ENCODE assay signal across 17 cellular contexts in the genomic region with DNA sequence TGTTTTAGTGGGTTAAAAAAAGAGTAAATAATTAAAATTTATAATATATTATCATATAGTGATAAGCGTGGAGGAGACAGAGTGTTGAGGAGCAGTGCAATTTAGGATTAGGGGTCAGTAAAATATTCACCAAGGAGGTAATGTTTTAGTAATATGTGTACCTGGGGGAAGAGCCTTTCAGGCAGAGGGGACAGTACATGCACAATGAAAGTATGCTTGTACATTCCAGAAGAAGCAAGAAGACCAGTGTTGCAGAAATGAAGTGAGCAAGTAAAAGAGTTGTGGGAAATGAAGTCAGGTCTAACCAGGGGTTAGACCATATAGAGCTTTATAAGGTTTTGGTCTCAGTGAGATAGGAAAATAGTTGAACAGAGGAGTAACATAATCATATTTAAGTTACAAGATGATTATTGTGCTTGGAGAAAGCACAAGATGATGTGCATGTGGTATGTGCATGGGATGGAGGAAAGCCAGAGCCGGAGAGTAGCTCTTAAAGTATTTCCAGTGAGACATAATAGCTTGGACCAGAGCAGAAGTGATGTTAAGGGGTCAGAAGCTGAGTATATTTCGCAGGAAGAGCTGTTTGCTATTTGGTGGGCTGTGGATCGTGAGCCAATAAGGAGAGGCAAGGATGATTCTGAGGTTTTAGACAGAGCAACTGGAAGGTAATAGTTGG.
"Had no signal": no experiment of that assay in that cellular context is flagged by ENCODE, and none has a peak within 500 bp of the region (broad histone marks: within the 10 kb centered on the region; RNA-seq: fewer than 3 reads in every experiment).

No MANE protein-coding gene starts in this region.

- ATAC-seq: activated CD8-positive, alpha-beta T cell treated with anti-CD3 and anti-CD28 coated beads for 36 hours; activated naive CD8-positive, alpha-beta T cell treated with anti-CD3 and anti-CD28 coated beads, Interleukin-2, amount 50 U/mL, for 24 hours; left lung; natural killer cell treated with Interleukin-12 subunit alpha and Interleukin-12 subunit beta and Interleukin-15 and Interleukin-18, amount 100 ng/mL, for 72 hours; stimulated activated naive B cell treated with anti-CD40 and anti-IgM and Interleukin-4, amounts not matched to agents 10 μg/mL and 1 μg/mL and 100 μg/mL, for 72 hours had no signal

- H3K9me3 ChIP-seq: ascending aorta, esophagus muscularis mucosa, left lung, thyroid gland had no signal

- H3K4me3 ChIP-seq: ascending aorta, esophagus muscularis mucosa, left lung, thyroid gland had no signal

- H3K27me3 ChIP-seq: ascending aorta, esophagus muscularis mucosa, left lung, thyroid gland had no signal

- H3K27ac ChIP-seq: ascending aorta, esophagus muscularis mucosa, left lung, thyroid gland had no signal

- H3K4me1 ChIP-seq: ascending aorta, esophagus muscularis mucosa, left lung, thyroid gland had no signal

- DNase-seq: activated CD4-positive, alpha-beta T cell treated with anti-CD3 and anti-CD28 coated beads for 48 hours; activated CD4-positive, CD25-positive, alpha-beta regulatory T cell; activated CD8-positive, alpha-beta T cell treated with anti-CD3 and anti-CD28 coated beads for 36 hours; activated naive CD4-positive, alpha-beta T cell treated with anti-CD3 and anti-CD28 coated beads, Interleukin-2, amount 10 ng/mL, durations not matched to agents 7 days and 5 days; activated naive CD8-positive, alpha-beta T cell treated with anti-CD3 and anti-CD28 coated beads, Interleukin-2, amount 50 U/mL, for 24 hours; activated T-cell treated with anti-CD3 and anti-CD28 coated beads, Interleukin-2, amount 50 U/mL, for 24 hours; cerebellar nuclear complex; effector CD8-positive, alpha-beta T cell; foreskin melanocyte; left lung; posterior cingulate gyrus; stimulated activated naive B cell treated with anti-CD40 and anti-IgM and Interleukin-4, amounts not matched to agents 10 μg/mL and 1 μg/mL and 100 μg/mL, for 72 hours; T1000; thyroid gland had no signal

- H3K36me3 ChIP-seq: thyroid gland had no signal
